Comparison of ENCODE assay signal across 9 cellular contexts in the genomic region with DNA sequence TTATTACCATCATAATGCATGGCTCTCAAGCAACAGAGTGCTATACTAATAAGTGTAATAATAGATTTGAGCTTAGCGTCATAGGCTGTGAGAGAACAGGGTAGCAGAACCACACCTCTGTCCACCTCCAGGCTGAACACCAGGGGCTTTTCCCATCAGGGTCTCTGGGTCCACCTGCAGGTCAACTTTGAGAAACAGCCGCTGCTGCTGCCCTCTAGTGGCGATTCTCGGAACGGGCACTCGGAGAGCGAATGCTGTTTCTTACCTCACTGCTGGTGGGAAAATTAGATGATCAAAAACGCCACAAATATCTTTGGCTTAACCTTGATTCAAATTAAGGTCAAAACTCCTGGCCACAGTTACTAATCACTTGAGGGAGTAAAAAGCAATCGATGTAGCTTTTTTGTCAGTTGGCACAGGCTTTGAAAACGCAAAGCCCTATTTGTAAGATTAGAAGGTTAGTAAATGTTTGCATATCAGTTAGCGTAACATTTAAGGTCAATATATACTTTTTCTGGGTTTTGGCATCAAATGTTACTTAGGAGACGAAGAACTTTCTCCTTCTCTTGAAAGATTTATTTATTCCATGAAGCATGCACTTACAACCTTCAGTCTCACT.
DNase-seq lines count a peak whose midpoint lies in the region; ATAC-seq and TF ChIP-seq lines count a peak whose summit lies in the region.
"Had no signal": no experiment of that assay in that cellular context is flagged by ENCODE, and none has a peak within 500 bp of the region (broad histone marks: within the 10 kb centered on the region; RNA-seq: fewer than 3 reads in every experiment).

No MANE protein-coding gene starts in this region.

- DNase-seq in SIG-M5 treated with dmso at 0.1 percent for 504 hours (lab: John Stamatoyannopoulos, UW; ENCODE audit: unreplicated experiment): peak; percentile 23
- no peak for DNase-seq in SIG-M5 (lab: John Stamatoyannopoulos, UW)
- peak in 2 of 3 donors; percentile 59 to 73 for DNase-seq in Peyer's patch
- DNase-seq in activated gamma-delta T cell treated with anti-CD3 and anti-CD28 coated beads, Interleukin-2, amount 50 U/mL, for 16 hours (ENCODE audit: low read depth): peak; percentile 53
- DNase-seq in left ventricle myocardium inferior: peak; percentile 29
- peak; percentile 61 for DNase-seq in stimulated activated CD4-positive, alpha-beta T cell treated with anti-CD3 and anti-CD28 coated beads, Interleukin-12 subunit alpha, Interleukin-12 subunit beta, amount 100 ng/mL, for 4 hours
- no peak for DNase-seq in foreskin melanocyte

- H3K27ac ChIP-seq in Peyer's patch (no peak overlapping the region), left ventricle myocardium inferior (replicated peaks) (no peak overlapping the region)

- intact Hi-C loops in left ventricle myocardium inferior (cut with micrococcal nuclease): no loop called here

- H3K9me3 ChIP-seq in Peyer's patch (no peaks in the 10 kb centered on the region), left ventricle myocardium inferior (replicated peaks) (no peaks in the 10 kb centered on the region)

- no peak for TF ChIP-seq POLR2A in Peyer's patch (IDR thresholded peaks at IDR 0.05)

- peak; percentile 17 to 76 (median 50) for TF ChIP-seq CTCF in Peyer's patch (IDR thresholded peaks at IDR 0.05)
- peak; percentile 83 for TF ChIP-seq CTCF in left ventricle myocardium inferior (IDR thresholded peaks at IDR 0.05; ENCODE audit: borderline replicate concordance)

- H3K36me3 ChIP-seq in Peyer's patch (no peaks in the 10 kb centered on the region), left ventricle myocardium inferior (no peaks in the 10 kb centered on the region)

- H3K4me1 ChIP-seq in Peyer's patch (no peaks in the 10 kb centered on the region), left ventricle myocardium inferior (no peaks in the 10 kb centered on the region)

- no peaks in the 10 kb centered on the region for H3K27me3 ChIP-seq in Peyer's patch
- H3K27me3 ChIP-seq in left ventricle myocardium inferior (ENCODE audit: low read depth): peaks cover 93% of the 10 kb centered on the region

- ATAC-seq in HG03066 (IDR thresholded peaks at IDR 0.05; ENCODE audit: low read depth, unreplicated experiment): peak; percentile 66
- ATAC-seq: left colon had no signal

- no peak overlapping the region for H3K4me3 ChIP-seq in Peyer's patch
- no peak overlapping the region for H3K4me3 ChIP-seq in left ventricle myocardium inferior

Comparison
In these comparisons a context has a peak if more than half of its experiments do, and no peak if none do; other contexts are left out.
1. DNase-seq: peak in SIG-M5 treated with dmso at 0.1 percent for 504 hours (single experiment), Peyer's patch (2 of 3), activated gamma-delta T cell treated with anti-CD3 and anti-CD28 coated beads, Interleukin-2, amount 50 U/mL, for 16 hours (single experiment), left ventricle myocardium inferior (single experiment) and stimulated activated CD4-positive, alpha-beta T cell treated with anti-CD3 and anti-CD28 coated beads, Interleukin-12 subunit alpha, Interleukin-12 subunit beta, amount 100 ng/mL, for 4 hours (single experiment); none in SIG-M5 (single experiment) and foreskin melanocyte (single experiment).